19 cellular contexts compared by ENCODE assay signal in genomic region chr14:69606816-69607215, GRCh38. TPM values are rescaled to one million over a fixed set of nuclear protein-coding genes. Genes with fewer than 3 reads are reported as not detected.
"Had no signal": no experiment of that assay in that cellular context is flagged by ENCODE, and none has a peak within 500 bp of the region (broad histone marks: within the 10 kb centered on the region; RNA-seq: fewer than 3 reads in every experiment).

No MANE protein-coding gene starts in this region.

- H3K9me3 ChIP-seq: ascending aorta, breast epithelium, gastroesophageal sphincter, right atrium auricular region, upper lobe of right lung had no signal

- H3K9me3 Mint-ChIP-seq: activated naive CD8-positive, alpha-beta T cell treated with anti-CD3 and anti-CD28 coated beads, Interleukin-2, amount 50 U/mL, for 24 hours; activated T-cell treated with anti-CD3 and anti-CD28 coated beads, Interleukin-2, amount 50 U/mL, for 72 hours; naive B cell; stimulated activated naive CD8-positive, alpha-beta T cell treated with anti-CD3 and anti-CD28 coated beads, Interleukin-15, Interleukin-2, amounts not matched to agents 100 ng/mL and 50 ng/mL, for 24 hours had no signal

- H3K27me3 ChIP-seq: ascending aorta, breast epithelium, gastroesophageal sphincter, right atrium auricular region, upper lobe of right lung had no signal

- DNase-seq: activated CD4-positive, alpha-beta T cell treated with anti-CD3 and anti-CD28 coated beads for 48 hours; activated CD8-positive, alpha-beta memory T cell treated with anti-CD3 and anti-CD28 coated beads, Interleukin-2, amount 50 U/mL, for 48 hours; activated gamma-delta T cell treated with Interleukin-2 at 50 U/mL for 16 hours; activated naive CD8-positive, alpha-beta T cell treated with anti-CD3 and anti-CD28 coated beads, Interleukin-2, amount 50 U/mL, for 24 hours; activated T-cell treated with anti-CD3 and anti-CD28 coated beads, Interleukin-2, amount 50 U/mL, for 72 hours; mammary epithelial cell; naive B cell; occipital lobe; T-helper 17 cell had no signal

- H3K27ac ChIP-seq: ascending aorta, breast epithelium, gastroesophageal sphincter, right atrium auricular region, upper lobe of right lung had no signal

- H3K36me3 Mint-ChIP-seq: naive B cell had no signal

- H3K36me3 ChIP-seq: ascending aorta, breast epithelium, gastroesophageal sphincter, right atrium auricular region, upper lobe of right lung had no signal

- H3K4me3 ChIP-seq: ascending aorta, breast epithelium, gastroesophageal sphincter, right atrium auricular region, smooth muscle cell, upper lobe of right lung had no signal

- FAIRE-seq: endometrium had no signal

- H3K27ac Mint-ChIP-seq: activated naive CD8-positive, alpha-beta T cell treated with anti-CD3 and anti-CD28 coated beads, Interleukin-2, amount 50 U/mL, for 24 hours; progenitor cell of endocrine pancreas; stimulated activated naive CD8-positive, alpha-beta T cell treated with anti-CD3 and anti-CD28 coated beads, Interleukin-15, Interleukin-2, amounts not matched to agents 100 ng/mL and 50 ng/mL, for 24 hours; T-helper 17 cell had no signal

- H3K27me3 Mint-ChIP-seq: activated naive CD8-positive, alpha-beta T cell treated with anti-CD3 and anti-CD28 coated beads, Interleukin-2, amount 50 U/mL, for 24 hours; naive B cell; progenitor cell of endocrine pancreas; stimulated activated naive CD8-positive, alpha-beta T cell treated with anti-CD3 and anti-CD28 coated beads, Interleukin-15, Interleukin-2, amounts not matched to agents 100 ng/mL and 50 ng/mL, for 24 hours; T-helper 17 cell had no signal

- ATAC-seq: activated naive CD8-positive, alpha-beta T cell treated with anti-CD3 and anti-CD28 coated beads, Interleukin-2, amount 50 U/mL, for 24 hours; activated T-cell treated with anti-CD3 and anti-CD28 coated beads, Interleukin-2, amount 50 U/mL, for 72 hours; gastroesophageal sphincter; T-helper 17 cell had no signal

- H3K4me3 Mint-ChIP-seq: activated naive CD8-positive, alpha-beta T cell treated with anti-CD3 and anti-CD28 coated beads, Interleukin-2, amount 50 U/mL, for 24 hours; activated T-cell treated with anti-CD3 and anti-CD28 coated beads, Interleukin-2, amount 50 U/mL, for 72 hours; naive B cell; stimulated activated naive CD8-positive, alpha-beta T cell treated with anti-CD3 and anti-CD28 coated beads, Interleukin-15, Interleukin-2, amounts not matched to agents 100 ng/mL and 50 ng/mL, for 24 hours; T-helper 17 cell had no signal

- H3K4me1 ChIP-seq: breast epithelium had no signal

RNA-seq across cellular contexts. Expression of gene CCDC177, which starts 32.1 kb away (rescaled TPM):
- total RNA-seq: activated T-cell treated with anti-CD3 and anti-CD28 coated beads, Interleukin-2, amount 50 U/mL, for 72 hours; ascending aorta; dermis microvascular lymphatic vessel endothelial cell; gastroesophageal sphincter; mammary epithelial cell; right atrium auricular region; smooth muscle cell; T-helper 17 cell; upper lobe of right lung had no signal
- polyA plus RNA-seq: mammary epithelial cell, smooth muscle cell had no signal
